8 cellular contexts compared by ENCODE assay signal in genomic region chr12:79935021-79935623, GRCh38. TPM values are rescaled to one million over a fixed set of nuclear protein-coding genes. Genes with fewer than 3 reads are reported as not detected.
DNase-seq lines count a peak whose midpoint lies in the region; ATAC-seq and TF ChIP-seq lines count a peak whose summit lies in the region.

Gene PPP1R12A, minus strand, starts transcription at chr12:79935097. Its CDS starts 166 bp downstream, at chr12:79934931.

- peak within 1 kb of the TSS; percentile 92 for H2AFZ ChIP-seq in ACC112 (ENCODE audit: low read length, unreplicated experiment)

- H3K36me3 ChIP-seq in ACC112 (ENCODE audit: insufficient read depth, low read length) = no peaks in the 10 kb centered on the region
- H3K36me3 ChIP-seq in breast epithelium = no peaks in the 10 kb centered on the region

- no peaks in the 10 kb centered on the region for H3K27me3 ChIP-seq in ACC112 (ENCODE audit: insufficient read depth, low read length)
- no peaks in the 10 kb centered on the region for H3K27me3 ChIP-seq in breast epithelium

- intact Hi-C loops in breast epithelium (cut with DNase I; ENCODE audit: low total_unique reads) = no loop called here

- TF ChIP-seq POLR2A in breast epithelium (IDR thresholded peaks at IDR 0.05) = peak; percentile 99

- peak within 1 kb of the TSS; percentile 82 for H3K27ac ChIP-seq in ACC112 (ENCODE audit: low read depth, low read length)
- peak within 1 kb of the TSS; percentile 96 for H3K27ac ChIP-seq in VCaP
- peak within 1 kb of the TSS; percentile 97 for H3K27ac ChIP-seq in breast epithelium
- peak within 1 kb of the TSS; percentile 83 to 98 (median 95) for H3K27ac ChIP-seq in skin epidermis

- no peaks in the 10 kb centered on the region for H3K9me3 ChIP-seq in breast epithelium
- no peaks in the 10 kb centered on the region for H3K9me3 ChIP-seq in iPS-18c (ENCODE audit: control insufficient read depth, insufficient read depth, low read length)

- H3K79me2 ChIP-seq in ACC112 (ENCODE audit: control insufficient read depth, insufficient read depth, low read length, unreplicated experiment) = peaks cover 67% of the 10 kb centered on the region

- H3K4me1 ChIP-seq in ACC112 (ENCODE audit: control insufficient read depth, insufficient read depth, low read length, unreplicated experiment) = peaks cover 13% of the 10 kb centered on the region
- H3K4me1 ChIP-seq in breast epithelium = no peaks in the 10 kb centered on the region

- peak; percentile 35 for TF ChIP-seq CTCF in VCaP (conservative IDR thresholded peaks at IDR 0.05)
- peak in 1 of 3 donors; percentile 52 for TF ChIP-seq CTCF in breast epithelium (IDR thresholded peaks at IDR 0.05)

- peak; percentile 96 for DNase-seq in NCI-H2196 (lab: John Stamatoyannopoulos, UW; ENCODE audit: unreplicated experiment)
- DNase-seq in breast epithelium (ENCODE audit: low spot score in 2 of 2) = peak; percentile 95 to 96

- peak within 1 kb of the TSS; percentile 99 for H3K4me3 ChIP-seq in ACC112 (ENCODE audit: low read depth, low read length)
- H3K4me3 ChIP-seq in breast epithelium = peak within 1 kb of the TSS; percentile 82 to 96 (median 83)
- peak within 1 kb of the TSS; percentile 90 for H3K4me3 ChIP-seq in iPS-18c (ENCODE audit: insufficient read depth, low read depth, low read length)
- peak within 1 kb of the TSS; percentile 72 to 92 (median 78) for H3K4me3 ChIP-seq in skin epidermis

- peak; percentile 86 for ATAC-seq in GM18868 (IDR thresholded peaks at IDR 0.05; ENCODE audit: unreplicated experiment)
- ATAC-seq in HG03108 (IDR thresholded peaks at IDR 0.05; ENCODE audit: unreplicated experiment) = peak; percentile 83

RNA-seq across cellular contexts. Expression of gene PPP1R12A, which starts in this region (rescaled TPM):
- total RNA-seq in breast epithelium = 100 to 1,000 TPM in 2 of 3 donors, 10 to 100 TPM in 1; 64.8 to 137 (median 134) TPM

Comparison
In these comparisons a context has a peak if more than half of its experiments do, and no peak if none do; other contexts are left out.
1. Peak in every context shown above with its lines: DNase-seq, ATAC-seq, H3K4me3 ChIP-seq and H3K27ac ChIP-seq.